34 cellular contexts compared by ENCODE assay signal in the genomic region with DNA sequence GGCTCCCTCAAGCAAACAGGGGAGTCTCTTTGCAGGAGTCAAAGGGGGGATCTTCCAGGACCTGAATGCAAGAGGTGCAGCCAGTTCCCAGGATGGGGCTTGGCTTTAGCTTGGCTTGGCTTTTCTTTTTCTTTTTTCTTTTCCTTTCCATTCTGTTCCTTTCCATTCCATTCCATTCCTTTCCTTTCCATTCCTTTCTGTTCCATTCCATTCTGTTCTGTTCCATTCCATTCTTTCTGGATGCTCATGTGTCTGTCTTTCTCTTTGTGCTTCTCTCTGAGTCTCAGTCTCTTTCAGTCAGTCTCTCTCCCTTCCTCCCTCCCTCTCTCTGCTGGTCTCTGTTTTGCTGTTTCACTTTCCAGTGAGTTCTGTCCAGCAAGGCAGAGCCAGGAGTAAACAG.
"Had no signal": no experiment of that assay in that cellular context is flagged by ENCODE, and none has a peak within 500 bp of the region (broad histone marks: within the 10 kb centered on the region; RNA-seq: fewer than 3 reads in every experiment).

No MANE protein-coding gene starts in this region.

- ATAC-seq: activated CD4-positive, alpha-beta T cell treated with anti-CD3 and anti-CD28 coated beads for 36 hours; activated CD8-positive, alpha-beta T cell treated with anti-CD3 and anti-CD28 coated beads for 36 hours; activated T-cell treated with anti-CD3 and anti-CD28 coated beads, Interleukin-2, amount 50 U/mL, for 72 hours; Panc1; Right ventricle myocardium inferior; T-cell had no signal

- H3K27me3 ChIP-seq: adrenal gland, MG63 had no signal

- DNase-seq: activated CD4-positive, alpha-beta T cell treated with anti-CD3 and anti-CD28 coated beads for 36 hours; activated CD4-positive, alpha-beta T cell treated with anti-CD3 and anti-CD28 coated beads, Interleukin-2, amount 50 U/mL, for 1 hour; activated CD8-positive, alpha-beta memory T cell treated with anti-CD3 and anti-CD28 coated beads, Interleukin-2, amount 50 U/mL, for 4 hours; activated CD8-positive, alpha-beta T cell treated with anti-CD3 and anti-CD28 coated beads for 36 hours; activated gamma-delta T cell treated with Interleukin-2 at 50 U/mL for 16 hours; activated naive CD4-positive, alpha-beta T cell treated with anti-CD3 and anti-CD28 coated beads, Interleukin-2, amount 10 ng/mL, durations not matched to agents 7 days and 5 days; activated naive CD8-positive, alpha-beta T cell treated with anti-CD3 and anti-CD28 coated beads, Interleukin-2, amount 10 ng/mL, durations not matched to agents 7 days and 5 days; activated T-cell treated with anti-CD3 and anti-CD28 coated beads, Interleukin-2, amount 50 U/mL, for 72 hours; adrenal gland; anterior cingulate cortex; central memory CD4-positive, alpha-beta T cell; MG63; MV-4-11; NCI-H1092 treated with DMSO at 0.1 percent for 48 hours; NCI-H1417 treated with DMSO at 0.1 percent for 48 hours; NCI-H1694; NCI-H2029; NCI-H2107; NCI-H345; NCI-H510A; NCI-H69; NK-92 treated with Interleukin-12 subunit alpha and Interleukin-12 subunit beta, amount 100 ng/mL, for 24 hours; OCI-M1; RPMI8226; T-cell; T-helper 2 cell; T1000 had no signal

- H3K36me3 ChIP-seq: adrenal gland, breast epithelium, MG63 had no signal

- FAIRE-seq: TTC549 had no signal

- H3K4me2 ChIP-seq: KMS-11 had no signal

- H3K27ac ChIP-seq: adrenal gland, breast epithelium, KMS-11, SK-N-MC, VCaP had no signal

- H3K4me3 ChIP-seq: adrenal gland, breast epithelium, MG63, SK-N-MC had no signal

- H3K4me1 ChIP-seq: adrenal gland, breast epithelium had no signal

- H3K9ac ChIP-seq: KMS-11 had no signal

- H3K9me3 ChIP-seq: adrenal gland, breast epithelium, MG63 had no signal
